ENCODE assay signal across 25 cellular contexts in the genomic region with DNA sequence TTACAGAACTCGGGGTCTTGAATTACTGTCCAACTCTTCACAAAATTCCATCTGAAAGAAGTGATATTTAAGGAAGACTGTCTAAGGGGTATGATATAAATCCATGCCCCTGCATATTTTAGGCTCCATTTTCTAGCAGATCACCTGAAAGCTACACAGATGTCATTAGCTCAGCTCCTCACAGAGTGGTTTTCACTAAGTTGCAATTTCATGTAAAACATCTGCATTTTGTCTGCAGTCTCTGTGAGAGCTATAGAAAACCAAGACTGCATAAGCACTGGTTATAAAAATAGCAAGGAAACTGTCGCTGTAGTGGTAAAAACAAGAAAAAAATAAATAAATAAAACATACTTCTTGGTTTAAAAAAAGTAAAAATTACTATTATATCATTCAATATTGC.
"Had no signal": no experiment of that assay in that cellular context is flagged by ENCODE, and none has a peak within 500 bp of the region (broad histone marks: within the 10 kb centered on the region; RNA-seq: fewer than 3 reads in every experiment).

No MANE protein-coding gene starts in this region.

- H3K9me3 ChIP-seq: ascending aorta, SJCRH30 had no signal

- ATAC-seq: activated CD8-positive, alpha-beta T cell treated with anti-CD3 and anti-CD28 coated beads for 36 hours; activated T-cell treated with anti-CD3 and anti-CD28 coated beads, Interleukin-2, amount 50 U/mL, for 72 hours; activated T-helper 17 cell treated with anti-CD3 and anti-CD28 coated beads, Interleukin-2, amount 50 U/mL, for 72 hours; K562 had no signal

- H3K4me3 ChIP-seq: ascending aorta, cardiac muscle cell, K562, SJCRH30, SK-N-MC had no signal

- H3K27ac ChIP-seq: cardiac muscle cell, SJCRH30, SK-N-MC had no signal

- DNase-seq: activated CD4-positive, alpha-beta T cell treated with anti-CD3 and anti-CD28 coated beads, Interleukin-2, amount 10 ng/mL, durations not matched to agents 24 days and 14 days; activated CD4-positive, alpha-beta T cell treated with anti-CD3 and anti-CD28 coated beads, Interleukin-2, amount 50 U/mL, for 4 hours; activated CD8-positive, alpha-beta T cell treated with anti-CD3 and anti-CD28 coated beads for 36 hours; activated effector memory CD4-positive, alpha-beta T cell treated with anti-CD3 and anti-CD28 coated beads, Interleukin-2, amount 50 U/mL, for 16 hours; activated naive CD4-positive, alpha-beta T cell treated with Interleukin-2 at 50 U/mL for 16 hours; activated naive CD8-positive, alpha-beta T cell treated with anti-CD3 and anti-CD28 coated beads, Interleukin-2, amount 10 ng/mL, durations not matched to agents 7 days and 5 days; activated T-cell treated with anti-CD3 and anti-CD28 coated beads, Interleukin-2, amount 50 U/mL, for 1 hour; activated T-cell treated with anti-CD3 and anti-CD28 coated beads, Interleukin-2, amount 50 U/mL, for 72 hours; amygdala; NCI-H1105; NCI-H1417 treated with DMSO at 0.1 percent for 48 hours; NCI-H1694; NCI-H1930; NCI-H2081 treated with DMSO at 0.1 percent for 48 hours; NCI-H345; NCI-H526; NCI-H748 treated with DMSO at 0.1 percent for 48 hours; SHP77; SJCRH30; T1000 had no signal

- H3K36me3 ChIP-seq: ascending aorta, cardiac muscle cell had no signal

- H3K27me3 ChIP-seq: ascending aorta, cardiac muscle cell, SJCRH30 had no signal
